22 cellular contexts compared by ENCODE assay signal in genomic region chr3:128073807-128074206, GRCh38. TPM values are rescaled to one million over a fixed set of nuclear protein-coding genes. Genes with fewer than 3 reads are reported as not detected.
A peak's percentile ranks its signal among the peaks of the same experiment; 100 is the strongest.
DNase-seq lines count a peak whose midpoint lies in the region; ATAC-seq, FAIRE-seq and TF ChIP-seq lines count a peak whose summit lies in the region.
"Had no signal": no experiment of that assay in that cellular context is flagged by ENCODE, and none has a peak within 500 bp of the region (broad histone marks: within the 10 kb centered on the region; RNA-seq: fewer than 3 reads in every experiment).

No MANE protein-coding gene starts in this region.

- H3K9ac ChIP-seq in keratinocyte (ENCODE audit: control insufficient read depth, extremely low read depth, insufficient read depth, low read length): peak overlapping the region; percentile 2

- peaks cover 7% of the 10 kb centered on the region for H3K9me1 ChIP-seq in keratinocyte (ENCODE audit: control insufficient read depth, extremely low read depth, insufficient read depth, low read length)

- peaks cover 4% of the 10 kb centered on the region for H3K36me3 ChIP-seq in breast epithelium
- peaks cover 35 to 50% of the 10 kb centered on the region in 2 experiments for H3K36me3 ChIP-seq in keratinocyte (ENCODE audit: control insufficient read depth in 2 of 2, extremely low read depth in 1 of 2, insufficient read depth in 2 of 2, low read length in 2 of 2)

- TF ChIP-seq POLR2A in breast epithelium (IDR thresholded peaks at IDR 0.05): no peak

- peaks cover 4% of the 10 kb centered on the region for H4K20me1 ChIP-seq in keratinocyte (ENCODE audit: control insufficient read depth, extremely low read depth, insufficient read depth, low read length)

- DNase-seq in MCF 10A (ENCODE audit: unreplicated experiment): peak; percentile 29
- DNase-seq in breast epithelium (ENCODE audit: low spot score in 2 of 2): no peak
- DNase-seq in keratinocyte (ENCODE audit: low read depth, low spot score): no peak
- DNase-seq in type B pancreatic cell (ENCODE audit: extremely low spot score, unreplicated experiment): no peak
- DNase-seq: ACHN; activated B cell treated with CpG ODN at 0.5 μM for 24 hours; activated CD8-positive, alpha-beta memory T cell treated with anti-CD3 and anti-CD28 coated beads for 24 hours; activated gamma-delta T cell; amygdala; CD8-positive, alpha-beta memory T cell; cortex of kidney; NCI-H1105 treated with DMSO at 0.1 percent for 48 hours; SHP77 treated with DMSO at 0.1 percent for 48 hours; transverse colon had no signal

- no peaks in the 10 kb centered on the region for H3K27me3 Mint-ChIP-seq in MCF 10A (ENCODE audit: insufficient read depth, unreplicated experiment)
- no peaks in the 10 kb centered on the region for H3K27me3 Mint-ChIP-seq in type B pancreatic cell
- no peaks in the 10 kb centered on the region for H3K27me3 Mint-ChIP-seq in activated T-helper 17 cell treated with anti-CD3 and anti-CD28 coated beads, Interleukin-2, amount 50 U/mL, for 72 hours
- H3K27me3 Mint-ChIP-seq: activated B cell treated with CpG ODN at 0.5 μM for 24 hours had no signal

- peak overlapping the region in 1 of 2 donors; percentile 48 for H3K27ac ChIP-seq in breast epithelium
- peak overlapping the region; percentile 60; the same call in 1 of the 2 replicates for H3K27ac ChIP-seq in VCaP
- peak overlapping the region; percentile 26 for H3K27ac ChIP-seq in keratinocyte (ENCODE audit: control insufficient read depth, insufficient read depth, low read length)
- H3K27ac ChIP-seq: pancreas had no signal

- H3K27me3 ChIP-seq in breast epithelium: no peaks in the 10 kb centered on the region
- H3K27me3 ChIP-seq in keratinocyte (ENCODE audit: control insufficient read depth, extremely low read depth, insufficient read depth, low read length): no peaks in the 10 kb centered on the region
- H3K27me3 ChIP-seq: pancreas had no signal

- no peak for TF ChIP-seq CTCF in MCF 10A (IDR thresholded peaks at IDR 0.05; ENCODE audit: unreplicated experiment)
- no peak for TF ChIP-seq CTCF in breast epithelium (IDR thresholded peaks at IDR 0.05)
- no peak for TF ChIP-seq CTCF in VCaP (conservative IDR thresholded peaks at IDR 0.05)
- no peak for TF ChIP-seq CTCF in keratinocyte (optimal IDR thresholded peaks at IDR 0.05 in 1 of 3, IDR thresholded peaks at IDR 0.05 in 1 of 3, conservative IDR thresholded peaks at IDR 0.05 in 1 of 3; ENCODE audit: extremely low read depth in 1 of 3, insufficient read depth in 2 of 3, low read length in 3 of 3)
- no peak for TF ChIP-seq CTCF in type B pancreatic cell (conservative IDR thresholded peaks at IDR 0.05)

- H3K4me3 ChIP-seq in breast epithelium (no peak overlapping the region), keratinocyte (ENCODE audit: control insufficient read depth in 2 of 3, extremely low read depth in 1 of 3, insufficient read depth in 2 of 3, low read depth in 1 of 3, low read length in 3 of 3) (no peak overlapping the region)
- H3K4me3 ChIP-seq: pancreas, spleen, transverse colon had no signal

- H3K4me1 Mint-ChIP-seq in MCF 10A (ENCODE audit: insufficient read depth, unreplicated experiment): no peaks in the 10 kb centered on the region
- peaks cover 9% of the 10 kb centered on the region for H3K4me1 Mint-ChIP-seq in type B pancreatic cell (ENCODE audit: unreplicated experiment)
- no peaks in the 10 kb centered on the region for H3K4me1 Mint-ChIP-seq in activated T-helper 17 cell treated with anti-CD3 and anti-CD28 coated beads, Interleukin-2, amount 50 U/mL, for 72 hours

- H3K4me2 ChIP-seq in keratinocyte (ENCODE audit: control insufficient read depth, extremely low read depth, insufficient read depth, low read depth, low read length): peak overlapping the region; percentile 16

- intact Hi-C loops in MCF 10A (cut with micrococcal nuclease): no loop called here
- intact Hi-C loops in breast epithelium (cut with DNase I; ENCODE audit: low total_unique reads): no loop called here

- no peaks in the 10 kb centered on the region for H3K9me3 ChIP-seq in breast epithelium
- no peaks in the 10 kb centered on the region for H3K9me3 ChIP-seq in keratinocyte (ENCODE audit: control insufficient read depth, low read depth, low read length)
- H3K9me3 ChIP-seq: pancreas, spleen, transverse colon had no signal

- no peak overlapping the region for H3K4me3 Mint-ChIP-seq in MCF 10A (ENCODE audit: unreplicated experiment)
- no peak overlapping the region for H3K4me3 Mint-ChIP-seq in type B pancreatic cell
- no peak overlapping the region for H3K4me3 Mint-ChIP-seq in activated T-helper 17 cell treated with anti-CD3 and anti-CD28 coated beads, Interleukin-2, amount 50 U/mL, for 72 hours
- H3K4me3 Mint-ChIP-seq: activated B cell treated with CpG ODN at 0.5 μM for 24 hours; T-helper 1 cell treated with Interleukin-12 subunit alpha and Interleukin-12 subunit beta and Interleukin-4 antibody, amounts not matched to agents 30 μg/mL and 1 μg/mL, for 36 hours had no signal

- peaks cover 29% of the 10 kb centered on the region for H3K79me2 ChIP-seq in keratinocyte (ENCODE audit: control insufficient read depth, insufficient read depth, low read length)

- CTCF ChIA-PET in MCF 10A (lab: Yijun Ruan, JAX): interaction anchor here (0.7 to 1.5 kb wide), 8 partner anchors 11 to 1131 kb away, joined by 3 to 7 read pairs (median 4); partner anchors contain the start of gene RUVBL1

- FAIRE-seq in keratinocyte (lab: Jason Lieb, UNC): no peak
- FAIRE-seq: pancreas had no signal

- H3K9me3 Mint-ChIP-seq in MCF 10A (ENCODE audit: unreplicated experiment) (no peaks in the 10 kb centered on the region), type B pancreatic cell (no peaks in the 10 kb centered on the region)
- no peaks in the 10 kb centered on the region for H3K9me3 Mint-ChIP-seq in activated T-helper 17 cell treated with anti-CD3 and anti-CD28 coated beads, Interleukin-2, amount 50 U/mL, for 72 hours
- H3K9me3 Mint-ChIP-seq: activated B cell treated with CpG ODN at 0.5 μM for 24 hours; CD8-positive, alpha-beta memory T cell; stimulated activated effector memory CD8-positive, alpha-beta T cell treated with anti-CD3 and anti-CD28 coated beads, Interleukin-12 subunit alpha, Interleukin-12 subunit beta, amount 100 ng/mL, for 72 hours; T-helper 1 cell treated with Interleukin-12 subunit alpha and Interleukin-12 subunit beta and Interleukin-4 antibody, amounts not matched to agents 30 μg/mL and 1 μg/mL, for 36 hours had no signal

- H3K36me3 Mint-ChIP-seq in MCF 10A (ENCODE audit: insufficient read depth, unreplicated experiment): peaks cover 58% of the 10 kb centered on the region
- H3K36me3 Mint-ChIP-seq in type B pancreatic cell: peaks cover 4% of the 10 kb centered on the region
- H3K36me3 Mint-ChIP-seq in activated T-helper 17 cell treated with anti-CD3 and anti-CD28 coated beads, Interleukin-2, amount 50 U/mL, for 72 hours (ENCODE audit: low read depth): peaks cover 44% of the 10 kb centered on the region

- ATAC-seq in HG03432 (IDR thresholded peaks at IDR 0.05; ENCODE audit: unreplicated experiment) (no peak), HG02759 (IDR thresholded peaks at IDR 0.05; ENCODE audit: unreplicated experiment) (no peak)
- ATAC-seq in activated T-helper 17 cell treated with anti-CD3 and anti-CD28 coated beads, Interleukin-2, amount 50 U/mL, for 72 hours (replicated peaks): no peak
- ATAC-seq: pancreas; stimulated activated effector memory CD8-positive, alpha-beta T cell treated with anti-CD3 and anti-CD28 coated beads, Interleukin-12 subunit alpha, Interleukin-12 subunit beta, amount 100 ng/mL, for 72 hours had no signal

- dilution Hi-C loops in keratinocyte (cut with MboI; ENCODE audit: extremely low pct_ligation_motif_present, low sequenced_read_pairs): no loop called here

- POLR2A ChIA-PET in MCF 10A (lab: Yijun Ruan, JAX): interaction anchor here (0.9 to 1.2 kb wide), 2 partner anchors 9 to 20 kb away, joined by 3 to 4 read pairs; no protein-coding TSS in a partner anchor

- H3K4me1 ChIP-seq in breast epithelium: no peaks in the 10 kb centered on the region
- H3K4me1 ChIP-seq in keratinocyte (ENCODE audit: control insufficient read depth, extremely low read depth, insufficient read depth, low read length): peaks cover 43% of the 10 kb centered on the region

- H3K27ac Mint-ChIP-seq in MCF 10A (ENCODE audit: low read depth, unreplicated experiment) (no peak overlapping the region), type B pancreatic cell (peak overlapping the region; percentile 24)
- no peak overlapping the region for H3K27ac Mint-ChIP-seq in activated T-helper 17 cell treated with anti-CD3 and anti-CD28 coated beads, Interleukin-2, amount 50 U/mL, for 72 hours
- H3K27ac Mint-ChIP-seq: activated B cell treated with CpG ODN at 0.5 μM for 24 hours; stimulated activated effector memory CD8-positive, alpha-beta T cell treated with anti-CD3 and anti-CD28 coated beads, Interleukin-12 subunit alpha, Interleukin-12 subunit beta, amount 100 ng/mL, for 72 hours; T-helper 1 cell treated with Interleukin-12 subunit alpha and Interleukin-12 subunit beta and Interleukin-4 antibody, amounts not matched to agents 30 μg/mL and 1 μg/mL, for 36 hours had no signal

- no TSS peak for BruUV-seq in MCF 10A (replicated peaks; lab: Mats Ljungman, UMichigan)

- no peak overlapping the region for H2AFZ ChIP-seq in keratinocyte (ENCODE audit: control insufficient read depth, low read length)

RNA-seq across cellular contexts. Expression of gene SEC61A1, which starts 21.6 kb away (rescaled TPM):
- total RNA-seq in MCF 10A (2022) (418 and 519 TPM in 2 replicates), breast epithelium (100 to 1,000 TPM; 105 to 166 (median 142) TPM), type B pancreatic cell (ENCODE audit: low replicate concordance) (207 and 230 TPM in 2 replicates)
- polyA plus RNA-seq in keratinocyte: 247 to 306 TPM (median 290 TPM) in 3 replicates
- polyA plus RNA-seq in keratinocyte (2011; ENCODE audit: low read depth): 31.5 TPM
- 91.5 and 132 TPM in 2 replicates for polyA plus RNA-seq in keratinocyte (2011; cell fraction: cytosol; rRNA removed)
- polyA plus RNA-seq in keratinocyte (2011; cell fraction: nucleus; rRNA removed): 310 and 327 TPM in 2 replicates
- 94.0 and 216 TPM in 2 replicates for polyA plus RNA-seq in keratinocyte (2012; ENCODE audit: low replicate concordance)
- 406 to 512 TPM (median 474 TPM) in 3 replicates for polyA minus RNA-seq in keratinocyte
- 191 TPM for polyA minus RNA-seq in keratinocyte (2011; cell fraction: cytosol; rRNA and poly(A)+ RNA removed)
- polyA minus RNA-seq in keratinocyte (2011; cell fraction: nucleus; rRNA and poly(A)+ RNA removed): 403 and 499 TPM in 2 replicates
- total RNA-seq in activated T-helper 17 cell treated with anti-CD3 and anti-CD28 coated beads, Interleukin-2, amount 50 U/mL, for 72 hours: 100 to 1,000 TPM; 134 to 189 TPM

RNA-seq across cellular contexts. Expression of gene RUVBL1, which starts 49.8 kb away (rescaled TPM):
- total RNA-seq in MCF 10A (2022) (88.1 and 114 TPM in 2 replicates), breast epithelium (10 to 100 TPM; 17.8 to 50.5 (median 36.0) TPM), type B pancreatic cell (ENCODE audit: low replicate concordance) (34.6 and 61.1 TPM in 2 replicates)
- polyA plus RNA-seq in keratinocyte: 66.6 to 136 TPM (median 94.8 TPM) in 3 replicates
- 52.5 TPM for polyA plus RNA-seq in keratinocyte (2011; ENCODE audit: low read depth)
- 101 and 103 TPM in 2 replicates for polyA plus RNA-seq in keratinocyte (2011; cell fraction: cytosol; rRNA removed)
- 84.1 and 90.2 TPM in 2 replicates for polyA plus RNA-seq in keratinocyte (2011; cell fraction: nucleus; rRNA removed)
- 48.6 and 106 TPM in 2 replicates for polyA plus RNA-seq in keratinocyte (2012; ENCODE audit: low replicate concordance)
- polyA minus RNA-seq in keratinocyte: 65.5 to 102 TPM (median 74.4 TPM) in 3 replicates
- 55.1 TPM for polyA minus RNA-seq in keratinocyte (2011; cell fraction: cytosol; rRNA and poly(A)+ RNA removed)
- 30.2 and 44.4 TPM in 2 replicates for polyA minus RNA-seq in keratinocyte (2011; cell fraction: nucleus; rRNA and poly(A)+ RNA removed)
- total RNA-seq in activated T-helper 17 cell treated with anti-CD3 and anti-CD28 coated beads, Interleukin-2, amount 50 U/mL, for 72 hours: 10 to 100 TPM; 37.6 to 95.2 TPM
